Comparison of ENCODE assay signal across 7 cellular contexts in the genomic region with DNA sequence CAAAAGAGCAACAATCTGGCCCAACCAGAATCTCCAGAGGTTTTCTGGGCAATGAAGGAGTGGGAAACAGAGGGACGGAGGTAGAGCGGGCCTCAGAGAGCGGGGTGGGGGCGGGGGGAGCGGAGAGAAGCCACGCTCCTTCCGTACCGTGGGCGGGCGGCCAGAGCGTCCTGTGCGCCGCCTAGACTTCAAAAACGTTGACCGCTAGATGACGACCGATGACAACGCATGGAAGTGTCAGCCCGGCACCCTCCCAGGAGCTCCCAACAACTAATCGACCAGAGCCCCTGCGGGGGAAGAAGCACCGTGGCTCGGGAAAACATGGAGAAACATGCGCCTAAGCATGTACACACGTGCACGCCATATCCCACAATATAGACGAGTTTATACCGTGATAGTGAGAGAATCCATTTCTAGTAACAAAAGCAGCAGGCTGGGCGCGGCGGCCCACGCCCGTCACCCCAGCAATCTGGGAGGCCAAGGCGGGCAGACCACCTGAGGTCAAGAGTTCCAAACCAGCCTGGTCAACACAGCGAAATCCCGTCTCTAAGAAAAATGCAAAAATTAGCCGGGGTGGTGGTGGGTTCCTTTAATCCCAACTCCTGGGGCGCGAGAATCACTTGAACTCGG.
"Had no signal": no experiment of that assay in that cellular context is flagged by ENCODE, and none has a peak within 500 bp of the region (broad histone marks: within the 10 kb centered on the region; RNA-seq: fewer than 3 reads in every experiment).

No MANE protein-coding gene starts in this region.

- H3K4me3 ChIP-seq: GM23248 had no signal

- H3K4me3 Mint-ChIP-seq: H9 had no signal

- H3K27ac Mint-ChIP-seq: H9 had no signal

- DNase-seq: GM23248, H9, HCEC 1CT, IMR-90 had no signal

- H2AFZ ChIP-seq: GM23248 had no signal

- FAIRE-seq: H1, H54, HTR-8/SVneo had no signal

- H3K27ac ChIP-seq: GM23248 had no signal

- H3K9ac ChIP-seq: GM23248 had no signal
